1 cellular context compared by ENCODE assay signal in the genomic region with DNA sequence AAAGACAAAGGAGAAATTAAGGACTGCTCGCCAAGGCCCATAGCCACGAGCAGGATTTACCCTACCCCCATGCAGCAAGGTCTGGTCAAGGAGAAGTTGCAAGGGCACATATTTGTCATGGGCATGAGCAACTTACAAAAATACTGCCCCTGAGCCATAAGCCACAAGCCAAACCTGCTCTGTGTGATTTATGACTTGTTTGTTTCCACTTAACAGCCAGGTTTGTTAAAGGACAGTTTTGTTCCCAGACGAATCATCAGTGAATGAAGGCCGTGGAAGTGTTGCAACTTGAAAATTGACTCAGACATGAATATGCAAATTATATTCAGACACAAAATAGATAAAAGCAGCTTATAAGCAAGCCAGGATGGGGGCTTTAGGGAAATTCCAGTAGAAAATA.
TF ChIP-seq lines count a peak whose summit lies in the region.

No MANE protein-coding gene starts in this region.

TF ChIP-seq in GM23338, 12 proteins besides CTCF, POLR2A, EP300 and RAD21 (continued from another document):
- TF ChIP-seq REST (IDR thresholded peaks at IDR 0.05; ENCODE audit: unreplicated experiment) (no peak), JUNB (IDR thresholded peaks at IDR 0.05; ENCODE audit: unreplicated experiment) (no peak)
